ENCODE assay signal across 16 cellular contexts in genomic region chr2:220143336-220143735, GRCh38.
DNase-seq lines count a peak whose midpoint lies in the region; ATAC-seq and TF ChIP-seq lines count a peak whose summit lies in the region.
"Had no signal": no experiment of that assay in that cellular context is flagged by ENCODE, and none has a peak within 500 bp of the region (broad histone marks: within the 10 kb centered on the region; RNA-seq: fewer than 3 reads in every experiment).

No MANE protein-coding gene starts in this region.

- H3K9me3 Mint-ChIP-seq in HFFc6 = 0 out of 2 replicates have a peak, but pooled peaks cover 5% of the 10 kb centered on the region
- peaks cover 12% of the 10 kb centered on the region for H3K9me3 Mint-ChIP-seq in neural progenitor cell
- H3K9me3 Mint-ChIP-seq: activated T-cell treated with anti-CD3 and anti-CD28 coated beads, Interleukin-2, amount 50 U/mL, for 24 hours had no signal

- H3K4me1 Mint-ChIP-seq in HFFc6 (ENCODE audit: low read depth) = peaks cover 52% of the 10 kb centered on the region
- peaks cover 5% of the 10 kb centered on the region for H3K4me1 Mint-ChIP-seq in neural progenitor cell
- H3K4me1 Mint-ChIP-seq: naive thymus-derived CD8-positive, alpha-beta T cell had no signal

- H3K4me2 ChIP-seq in neural progenitor cell = no peak overlapping the region
- H3K4me2 ChIP-seq: BLaER1 had no signal

- H3K4me3 Mint-ChIP-seq in HFFc6 = 0 out of 2 replicates have a peak overlapping the region, but pooled peaks have one; percentile 48
- H3K4me3 Mint-ChIP-seq in neural progenitor cell = no peak overlapping the region
- H3K4me3 Mint-ChIP-seq: activated T-cell treated with anti-CD3 and anti-CD28 coated beads, Interleukin-2, amount 50 U/mL, for 24 hours; brain; naive thymus-derived CD8-positive, alpha-beta T cell; type B pancreatic cell had no signal

- TF ChIP-seq CTCF in AG04449 (IDR thresholded peaks at IDR 0.05; ENCODE audit: insufficient read depth, low read length, missing control alignments) = no peak
- TF ChIP-seq CTCF in HFFc6 (IDR thresholded peaks at IDR 0.05) = no peak
- no peak for TF ChIP-seq CTCF in neural progenitor cell (IDR thresholded peaks at IDR 0.05)

- H3K27ac ChIP-seq in neural progenitor cell = no peak overlapping the region
- H3K27ac ChIP-seq: BLaER1, SK-N-MC had no signal

- no peak overlapping the region for H3K4me3 ChIP-seq in AG04449 (ENCODE audit: low read depth, low read length)
- H3K4me3 ChIP-seq in neural progenitor cell = no peak overlapping the region
- H3K4me3 ChIP-seq: BLaER1, SK-N-MC had no signal

- H3K9ac ChIP-seq in neural progenitor cell = no peak overlapping the region
- H3K9ac ChIP-seq: BLaER1 had no signal

- H3K27ac Mint-ChIP-seq in HFFc6 (peak overlapping the region; percentile 78), neural progenitor cell (no peak overlapping the region)
- H3K27ac Mint-ChIP-seq: activated T-cell treated with anti-CD3 and anti-CD28 coated beads, Interleukin-2, amount 50 U/mL, for 24 hours; brain; naive thymus-derived CD8-positive, alpha-beta T cell; type B pancreatic cell had no signal

- no peak for ATAC-seq in GM19035 (IDR thresholded peaks at IDR 0.05; ENCODE audit: unreplicated experiment)
- no peak for ATAC-seq in GM19395 (IDR thresholded peaks at IDR 0.05; ENCODE audit: unreplicated experiment)
- ATAC-seq: naive thymus-derived CD8-positive, alpha-beta T cell had no signal

- H3K27me3 Mint-ChIP-seq in HFFc6 (ENCODE audit: insufficient read depth) (no peaks in the 10 kb centered on the region), neural progenitor cell (ENCODE audit: insufficient read depth, low read depth) (peaks cover 4% of the 10 kb centered on the region)
- H3K27me3 Mint-ChIP-seq: brain, type B pancreatic cell had no signal

- no peaks in the 10 kb centered on the region for H3K27me3 ChIP-seq in neural progenitor cell
- H3K27me3 ChIP-seq: BLaER1 had no signal

- H3K4me1 ChIP-seq in neural progenitor cell = no peaks in the 10 kb centered on the region
- H3K4me1 ChIP-seq: BLaER1 had no signal

- peaks cover 9% of the 10 kb centered on the region for H3K36me3 Mint-ChIP-seq in HFFc6 (ENCODE audit: low read depth)
- H3K36me3 Mint-ChIP-seq in neural progenitor cell = no peaks in the 10 kb centered on the region
- H3K36me3 Mint-ChIP-seq: brain had no signal

- H2AFZ ChIP-seq in neural progenitor cell (replicated peaks) = no peak overlapping the region

- peak; percentile 41 for DNase-seq in AG04449 (ENCODE audit: low read depth, low spot score)
- peak; percentile 80 for DNase-seq in HFFc6
- peak; percentile 83 for DNase-seq in amniotic epithelial cell (ENCODE audit: low read depth)
- peak; percentile 38 for DNase-seq in foreskin melanocyte
- DNase-seq in neural progenitor cell (ENCODE audit: low spot score) = no peak
- DNase-seq in cortex of kidney (lab: John Stamatoyannopoulos, UW) = no peak
- DNase-seq: activated T-cell treated with anti-CD3 and anti-CD28 coated beads, Interleukin-2, amount 50 U/mL, for 24 hours; GF-D8; naive thymus-derived CD8-positive, alpha-beta T cell; NCI-H1694 had no signal

- H4K20me1 ChIP-seq in neural progenitor cell (ENCODE audit: low read depth) = no peaks in the 10 kb centered on the region
- H4K20me1 ChIP-seq: BLaER1 had no signal

- H3K9me3 ChIP-seq in neural progenitor cell (ENCODE audit: low read depth) = no peaks in the 10 kb centered on the region
- H3K9me3 ChIP-seq: BLaER1 had no signal

- CTCF ChIA-PET in AG04449 (lab: Yijun Ruan, JAX) = no interaction called here

- H3F3A ChIP-seq in neural progenitor cell (ENCODE audit: low read depth) = no peaks in the 10 kb centered on the region

- H3K79me2 ChIP-seq in neural progenitor cell (ENCODE audit: low read depth) = no peaks in the 10 kb centered on the region

- no peaks in the 10 kb centered on the region for H3K36me3 ChIP-seq in neural progenitor cell
- H3K36me3 ChIP-seq: BLaER1 had no signal

- POLR2A ChIA-PET in AG04449 (lab: Yijun Ruan, JAX) = no interaction called here

Comparison
In these comparisons a context has a peak if more than half of its experiments do, and no peak if none do; other contexts are left out.
1. DNase-seq: peak in AG04449 (single experiment), HFFc6 (single experiment), amniotic epithelial cell (single experiment) and foreskin melanocyte (single experiment); none in neural progenitor cell (single experiment) and cortex of kidney (single experiment).